Comparison of ENCODE assay signal across 38 cellular contexts in the genomic region with DNA sequence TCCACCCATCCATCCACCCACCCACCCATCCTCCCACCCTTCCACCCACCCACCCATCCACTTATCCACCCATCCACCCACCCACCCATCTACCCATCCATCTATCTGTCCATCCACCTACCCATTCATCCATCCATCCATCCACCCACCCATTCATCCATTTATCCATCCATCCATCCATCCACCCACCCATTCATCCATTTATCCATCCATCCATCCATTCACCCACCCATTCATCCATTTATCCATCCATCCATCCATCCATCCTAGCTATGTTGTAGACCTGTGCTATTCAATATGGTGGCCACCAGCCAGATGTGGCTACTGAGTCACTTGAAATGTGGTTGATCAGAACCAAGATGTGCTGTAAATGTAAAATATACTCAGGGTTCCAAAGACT. TPM values are rescaled to one million over a fixed set of nuclear protein-coding genes. Genes with fewer than 3 reads are reported as not detected.
"Had no signal": no experiment of that assay in that cellular context is flagged by ENCODE, and none has a peak within 500 bp of the region (broad histone marks: within the 10 kb centered on the region; RNA-seq: fewer than 3 reads in every experiment).

No MANE protein-coding gene starts in this region.

- DNase-seq: activated CD4-positive, alpha-beta T cell treated with anti-CD3 and anti-CD28 coated beads for 1 hour; activated CD4-positive, alpha-beta T cell treated with anti-CD3 and anti-CD28 coated beads for 48 hours; activated CD4-positive, alpha-beta T cell treated with anti-CD3 and anti-CD28 coated beads, Interleukin-2, amount 50 U/mL, for 4 hours; activated CD4-positive, CD25-positive, alpha-beta regulatory T cell; activated CD8-positive, alpha-beta memory T cell treated with anti-CD3 and anti-CD28 coated beads for 24 hours; activated CD8-positive, alpha-beta memory T cell treated with anti-CD3 and anti-CD28 coated beads, Interleukin-2, amount 10 ng/mL, durations not matched to agents 7 days and 5 days; activated CD8-positive, alpha-beta memory T cell treated with anti-CD3 and anti-CD28 coated beads, Interleukin-2, amount 50 U/mL, for 48 hours; activated gamma-delta T cell treated with Interleukin-2 at 50 U/mL for 16 hours; activated naive CD4-positive, alpha-beta T cell treated with anti-CD3 and anti-CD28 coated beads, Interleukin-2, amount 10 ng/mL, durations not matched to agents 7 days and 5 days; activated naive CD8-positive, alpha-beta T cell treated with anti-CD3 and anti-CD28 coated beads, Interleukin-2, amount 10 ng/mL, durations not matched to agents 7 days and 5 days; activated T-cell treated with anti-CD3 and anti-CD28 coated beads, Interleukin-2, amount 50 U/mL, for 1 hour; adrenal gland; body of pancreas; NCI-H1092 treated with DMSO at 0.1 percent for 48 hours; NCI-H1417; NCI-H146; NCI-H187; NCI-H2029 treated with DMSO at 0.1 percent for 48 hours; NCI-H2107; NCI-H2171; NCI-H510A; NCI-H526; NCI-H748 treated with DMSO at 0.1 percent for 48 hours; NK-92 treated with Interleukin-12 subunit alpha and Interleukin-12 subunit beta, amount 100 ng/mL, for 24 hours; PC-3; Peyer's patch; RPMI8226; SHP77 treated with DMSO at 0.1 percent for 48 hours; SK-N-SH; T-helper 1 cell; T-helper 2 cell; T-helper 9 cell had no signal

- H3K4me1 ChIP-seq: breast epithelium, SJSA1 had no signal

- H3K36me3 ChIP-seq: adrenal gland, breast epithelium, SJSA1 had no signal

- H3K9ac ChIP-seq: SK-N-SH had no signal

- H3K9me3 Mint-ChIP-seq: activated naive CD4-positive, alpha-beta T cell treated with anti-CD3 and anti-CD28 coated beads, Interleukin-2, amount 10 ng/mL, durations not matched to agents 7 days and 5 days; activated naive CD8-positive, alpha-beta T cell treated with anti-CD3 and anti-CD28 coated beads, Interleukin-2, amount 10 ng/mL, durations not matched to agents 7 days and 5 days had no signal

- H3K27ac ChIP-seq: adrenal gland, body of pancreas, breast epithelium, Peyer's patch, SJSA1, VCaP had no signal

- H3K36me3 Mint-ChIP-seq: activated CD8-positive, alpha-beta memory T cell treated with anti-CD3 and anti-CD28 coated beads, Interleukin-2, amount 10 ng/mL, durations not matched to agents 7 days and 5 days; activated naive CD4-positive, alpha-beta T cell treated with anti-CD3 and anti-CD28 coated beads, Interleukin-2, amount 10 ng/mL, durations not matched to agents 7 days and 5 days; activated naive CD8-positive, alpha-beta T cell treated with anti-CD3 and anti-CD28 coated beads, Interleukin-2, amount 10 ng/mL, durations not matched to agents 7 days and 5 days had no signal

- H3K9me3 ChIP-seq: adrenal gland, body of pancreas, breast epithelium, Peyer's patch, SJSA1, SK-N-SH had no signal

- H3K27ac Mint-ChIP-seq: activated CD8-positive, alpha-beta memory T cell treated with anti-CD3 and anti-CD28 coated beads, Interleukin-2, amount 10 ng/mL, durations not matched to agents 7 days and 5 days; activated naive CD4-positive, alpha-beta T cell treated with anti-CD3 and anti-CD28 coated beads, Interleukin-2, amount 10 ng/mL, durations not matched to agents 7 days and 5 days; activated naive CD8-positive, alpha-beta T cell treated with anti-CD3 and anti-CD28 coated beads, Interleukin-2, amount 10 ng/mL, durations not matched to agents 7 days and 5 days had no signal

- H3K4me3 ChIP-seq: adrenal gland, body of pancreas, breast epithelium, Peyer's patch, SJSA1 had no signal

- H3K4me2 ChIP-seq: SK-N-SH had no signal

- H3K4me1 Mint-ChIP-seq: activated CD8-positive, alpha-beta memory T cell treated with anti-CD3 and anti-CD28 coated beads, Interleukin-2, amount 10 ng/mL, durations not matched to agents 7 days and 5 days had no signal

- H3K4me3 Mint-ChIP-seq: activated CD8-positive, alpha-beta memory T cell treated with anti-CD3 and anti-CD28 coated beads, Interleukin-2, amount 10 ng/mL, durations not matched to agents 7 days and 5 days; activated naive CD4-positive, alpha-beta T cell treated with anti-CD3 and anti-CD28 coated beads, Interleukin-2, amount 10 ng/mL, durations not matched to agents 7 days and 5 days; activated naive CD8-positive, alpha-beta T cell treated with anti-CD3 and anti-CD28 coated beads, Interleukin-2, amount 10 ng/mL, durations not matched to agents 7 days and 5 days had no signal

- FAIRE-seq: astrocyte had no signal

- H3K27me3 ChIP-seq: adrenal gland, body of pancreas had no signal

- ATAC-seq: activated CD8-positive, alpha-beta memory T cell treated with anti-CD3 and anti-CD28 coated beads, Interleukin-2, amount 10 ng/mL, durations not matched to agents 7 days and 5 days; body of pancreas; PC-3 had no signal

RNA-seq across cellular contexts. Expression of a gene that starts 5.1 kb away (rescaled TPM):
- total RNA-seq: cardiac septum, SJSA1 had no signal

RNA-seq across cellular contexts. Expression of a gene that starts 32.8 kb away (rescaled TPM):
- total RNA-seq: astrocyte, body of pancreas, cardiac septum, M059J, PC-3, SJSA1 had no signal
- polyA plus RNA-seq: SK-N-SH had no signal
